ENCODE assay signal across 20 cellular contexts in the genomic region with DNA sequence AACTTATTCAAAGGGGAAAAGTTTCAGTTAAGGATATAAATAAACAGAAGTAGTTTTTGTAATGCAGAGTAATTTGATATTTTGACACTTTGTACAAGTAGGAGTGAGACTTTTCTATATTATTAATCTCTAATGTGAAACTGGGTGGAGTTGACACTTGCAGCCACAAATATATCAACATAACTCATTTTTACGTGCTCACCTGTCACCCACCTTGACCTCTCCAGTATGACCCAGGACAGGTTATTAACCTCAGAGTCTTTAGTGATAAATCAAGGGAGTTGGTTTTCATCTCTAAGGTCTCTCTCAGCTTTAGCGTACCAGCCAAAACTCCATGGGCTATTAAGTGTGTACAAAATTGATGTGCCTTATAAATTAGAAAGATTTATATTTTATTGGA.
DNase-seq lines count a peak whose midpoint lies in the region; ATAC-seq and TF ChIP-seq lines count a peak whose summit lies in the region.
"Had no signal": no experiment of that assay in that cellular context is flagged by ENCODE, and none has a peak within 500 bp of the region (broad histone marks: within the 10 kb centered on the region; RNA-seq: fewer than 3 reads in every experiment).

No MANE protein-coding gene starts in this region.

- ATAC-seq in GM18867 (IDR thresholded peaks at IDR 0.05; ENCODE audit: unreplicated experiment) (peak; percentile 66), GM18909 (IDR thresholded peaks at IDR 0.05; ENCODE audit: poor library complexity, unreplicated experiment) (no peak)
- ATAC-seq: A549 had no signal

- POLR2A ChIA-PET in HEK293T (lab: Yijun Ruan, JAX) = no interaction called here

- CTCF ChIA-PET in HEK293T (lab: Yijun Ruan, JAX) = no interaction called here

- no peak for DNase-seq in HEK293T (ENCODE audit: extremely low spot score)
- peak; percentile 8 for DNase-seq in NCI-H69 (lab: John Stamatoyannopoulos, UW)
- no peak for DNase-seq in medulla oblongata (ENCODE audit: extremely low spot score)
- no peak for DNase-seq in HK-2 (ENCODE audit: unreplicated experiment)
- DNase-seq: 8988T; ACHN; AML-193; BE2C; CD4-positive, alpha-beta T cell; CD8-positive, alpha-beta memory T cell; DMS53; DMS79 treated with DMSO at 0.1 percent for 48 hours; GF-D8; GM23248; H7; HCEC 1CT; HFFc6 had no signal

TF ChIP-seq in HEK293T, 16 proteins besides CTCF, POLR2A, EP300 and RAD21:
- no peak for TF ChIP-seq FOXA1 (IDR thresholded peaks at IDR 0.05)
- TF ChIP-seq LEF1 (IDR thresholded peaks at IDR 0.05; ENCODE audit: borderline replicate concordance) = no peak
- TF ChIP-seq, protein P1, sequence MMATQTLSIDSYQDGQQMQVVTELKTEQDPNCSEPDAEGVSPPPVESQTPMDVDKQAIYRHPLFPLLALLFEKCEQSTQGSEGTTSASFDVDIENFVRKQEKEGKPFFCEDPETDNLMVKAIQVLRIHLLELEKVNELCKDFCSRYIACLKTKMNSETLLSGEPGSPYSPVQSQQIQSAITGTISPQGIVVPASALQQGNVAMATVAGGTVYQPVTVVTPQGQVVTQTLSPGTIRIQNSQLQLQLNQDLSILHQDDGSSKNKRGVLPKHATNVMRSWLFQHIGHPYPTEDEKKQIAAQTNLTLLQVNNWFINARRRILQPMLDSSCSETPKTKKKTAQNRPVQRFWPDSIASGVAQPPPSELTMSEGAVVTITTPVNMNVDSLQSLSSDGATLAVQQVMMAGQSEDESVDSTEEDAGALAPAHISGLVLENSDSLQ (IDR thresholded peaks at IDR 0.05) = peak; percentile 74
- TF ChIP-seq FOXM1 (IDR thresholded peaks at IDR 0.05; ENCODE audit: borderline replicate concordance) = no peak
